ENCODE assay signal across 17 cellular contexts in genomic region chr1:40310129-40310461, GRCh38. TPM values are rescaled to one million over a fixed set of nuclear protein-coding genes. Genes with fewer than 3 reads are reported as not detected.
DNase-seq lines count a peak whose midpoint lies in the region; ATAC-seq, FAIRE-seq and TF ChIP-seq lines count a peak whose summit lies in the region.
"Had no signal": no experiment of that assay in that cellular context is flagged by ENCODE, and none has a peak within 500 bp of the region (broad histone marks: within the 10 kb centered on the region; RNA-seq: fewer than 3 reads in every experiment).

No MANE protein-coding gene starts in this region.

- dilution Hi-C loops in IMR-90 (cut with HindIII; ENCODE audit: low sequenced_read_pairs, unreplicated experiment): no loop called here

- H3K27ac ChIP-seq in IMR-90 (ENCODE audit: insufficient read depth, low read length): no peak overlapping the region
- no peak overlapping the region for H3K27ac ChIP-seq in GM12878 (ENCODE audit: control insufficient read depth, insufficient read depth)
- H3K27ac ChIP-seq in substantia nigra (ENCODE audit: low read depth, low read length, poor library complexity, severe bottlenecking): peak overlapping the region; percentile 52
- no peak overlapping the region for H3K27ac ChIP-seq in small intestine (ENCODE audit: low read depth in 1 of 2, low read length in 1 of 2)
- H3K27ac ChIP-seq: C4-2B had no signal

- in situ Hi-C loops in IMR-90 (cut with MboI; ENCODE audit: low sequenced_read_pairs) (no loop called here), GM12878 (cut with MboI) (no loop called here)

- H3K23ac ChIP-seq in IMR-90 (ENCODE audit: low read depth, low read length): no peak overlapping the region

- H2AFZ ChIP-seq in IMR-90 (replicated peaks; ENCODE audit: low read length, poor library complexity): no peak overlapping the region
- H2AFZ ChIP-seq in GM12878 (ENCODE audit: control insufficient read depth, low read depth, low read length): no peak overlapping the region

- TF ChIP-seq RAD21 in IMR-90 (IDR thresholded peaks at IDR 0.05; ENCODE audit: low read length) (no peak), GM12878 (IDR thresholded peaks at IDR 0.05; ENCODE audit: insufficient read depth, low read depth, low read length) (no peak)

- H3K79me1 ChIP-seq in IMR-90 (ENCODE audit: low read depth in 1 of 2, low read length in 2 of 2): no peaks in the 10 kb centered on the region

- no peak for TF ChIP-seq CTCF in IMR-90 (conservative IDR thresholded peaks at IDR 0.05; ENCODE audit: low read depth, low read length)
- TF ChIP-seq CTCF in GM12878 (IDR thresholded peaks at IDR 0.05 in 2 of 3, conservative IDR thresholded peaks at IDR 0.05 in 1 of 3; ENCODE audit: control insufficient read depth in 2 of 3, extremely low read depth in 1 of 3, insufficient read depth in 1 of 3, low read depth in 3 of 3, low read length in 3 of 3): no peak

- RAD21 ChIA-PET in GM12878 (lab: Charles Lee; ENCODE audit: unreplicated experiment): interaction anchor here (0.8 kb wide), 1 partner anchor 157 kb away, joined by 3 read pairs; no protein-coding TSS in a partner anchor

- H4K91ac ChIP-seq in IMR-90 (ENCODE audit: insufficient read depth, low read depth, low read length): no peak overlapping the region

- no peak for TF ChIP-seq EP300 in GM12878 (IDR thresholded peaks at IDR 0.05; ENCODE audit: borderline replicate concordance in 1 of 2, control insufficient read depth in 1 of 2, low read depth in 2 of 2, low read length in 2 of 2)

- 92% methylated on average over 2 of the region's 2 CpGs; no CpG with 5 or more reads in 1 of the 2 experiments for WGBS in IMR-90 (ENCODE audit: extremely low coverage in 2 of 2, insufficient read length in 1 of 2), 2 experiments
- WGBS in GM12878 (ENCODE audit: insufficient coverage, insufficient replicate concordance, low lambda C conversion rate, missing lambda C conversion rate): 94% methylated on average over 2 of the region's 2 CpGs
- WGBS in small intestine, 3 donors: 65 to 93% (median 90%) methylated on average over 2 of the region's 2 CpGs

- H3K27me3 ChIP-seq in IMR-90 (ENCODE audit: control insufficient read depth, insufficient read depth, low read length): no peaks in the 10 kb centered on the region
- H3K27me3 ChIP-seq in GM12878 (replicated peaks in 1 of 2; ENCODE audit: control insufficient read depth in 2 of 2, insufficient read depth in 2 of 2, low read length in 1 of 2): no peaks in the 10 kb centered on the region
- no peaks in the 10 kb centered on the region for H3K27me3 ChIP-seq in small intestine (ENCODE audit: control insufficient read depth in 2 of 2, insufficient read depth in 2 of 2, low read length in 2 of 2)

- H2BK15ac ChIP-seq in IMR-90 (ENCODE audit: low read depth, low read length): no peak overlapping the region

- no peak for TF ChIP-seq POLR2A in IMR-90 (IDR thresholded peaks at IDR 0.05; ENCODE audit: low read depth, low read length)
- TF ChIP-seq POLR2A in GM12878 (IDR thresholded peaks at IDR 0.05; ENCODE audit: low read depth, low read length): no peak

- peaks cover 3% of the 10 kb centered on the region; the same call in 1 of the 2 replicates for H3K9me1 ChIP-seq in IMR-90 (ENCODE audit: insufficient read depth, low read length)

- no peak overlapping the region for H3K56ac ChIP-seq in IMR-90 (ENCODE audit: extremely low read depth, insufficient read depth, low read length)

- no peak overlapping the region for H3K4me2 ChIP-seq in IMR-90 (ENCODE audit: low read depth, low read length)
- H3K4me2 ChIP-seq in GM12878 (ENCODE audit: control insufficient read depth, insufficient read depth): 0 out of 2 replicates have a peak overlapping the region, but pooled peaks have one; percentile 8

- SMC1A ChIA-PET in GM12878 (lab: Charles Lee; ENCODE audit: uncharacterized antibody, unreplicated experiment): interaction anchor here (2.3 kb wide), 1 partner anchor 153 kb away, joined by 7 read pairs; no protein-coding TSS in a partner anchor

- no peaks in the 10 kb centered on the region for H3K9me3 ChIP-seq in IMR-90 (ENCODE audit: control insufficient read depth, insufficient read depth, low read length)
- H3K9me3 ChIP-seq in GM12878 (replicated peaks; ENCODE audit: control insufficient read depth, insufficient read depth, low read length): no peaks in the 10 kb centered on the region
- H3K9me3 ChIP-seq in small intestine (ENCODE audit: control insufficient read depth, low read depth): no peaks in the 10 kb centered on the region

- H3K18ac ChIP-seq in IMR-90 (ENCODE audit: low read depth, low read length): no peak overlapping the region

- H3K36me3 ChIP-seq in IMR-90 (ENCODE audit: control insufficient read depth, insufficient read depth, low read length) (no peaks in the 10 kb centered on the region), GM12878 (ENCODE audit: control insufficient read depth in 2 of 2, insufficient read depth in 2 of 2, low read length in 1 of 2) (no peaks in the 10 kb centered on the region; a peak in 2 of 4 replicates), small intestine (ENCODE audit: control insufficient read depth in 2 of 2, insufficient read depth in 2 of 2, low read length in 2 of 2) (no peaks in the 10 kb centered on the region)

- no peak for FAIRE-seq in GM12878 (lab: Jason Lieb, UNC)
- no peak for FAIRE-seq in small intestine (lab: Jason Lieb, UNC)
- FAIRE-seq: D721Med, G401.6 had no signal

- H3K4me1 ChIP-seq in IMR-90 (ENCODE audit: control insufficient read depth, insufficient read depth, low read length) (peaks cover 10% of the 10 kb centered on the region; the same call in 1 of the 2 replicates), GM12878 (ENCODE audit: control insufficient read depth, insufficient read depth, low read length) (peaks cover 33% of the 10 kb centered on the region), small intestine (ENCODE audit: control insufficient read depth in 2 of 2, insufficient read depth in 1 of 2, low read depth in 1 of 2, low read length in 1 of 2) (peaks cover 0 to 3% of the 10 kb centered on the region in 2 donors)

- intact Hi-C loops in IMR-90 (cut with micrococcal nuclease): no loop called here
- intact Hi-C loops in GM12878 (cut with micrococcal nuclease; ENCODE audit: unreplicated experiment): no loop called here

- no peak overlapping the region for H2BK120ac ChIP-seq in IMR-90 (ENCODE audit: low read depth, low read length)

- H3K9ac ChIP-seq in IMR-90 (ENCODE audit: low read depth, low read length): no peak overlapping the region
- no peak overlapping the region for H3K9ac ChIP-seq in GM12878 (ENCODE audit: control insufficient read depth, insufficient read depth, low read length)

- no peak overlapping the region for H3K4me3 ChIP-seq in IMR-90 (ENCODE audit: insufficient read depth, low read depth, low read length)
- no peak overlapping the region for H3K4me3 ChIP-seq in GM12878
- H3K4me3 ChIP-seq in small intestine (ENCODE audit: low read depth in 1 of 2, low read length in 2 of 2): no peak overlapping the region

- BruUV-seq in IMR-90 (replicated peaks; lab: Mats Ljungman, UMichigan) (no TSS peak), GM12878 (replicated peaks; lab: Mats Ljungman, UMichigan) (no TSS peak)

- peaks cover 5% of the 10 kb centered on the region for H3K79me2 ChIP-seq in GM12878 (ENCODE audit: control insufficient read depth, insufficient read depth, low read length)

- H2AK9ac ChIP-seq in IMR-90 (replicated peaks; ENCODE audit: low read depth, low read length, poor library complexity): peak overlapping the region; percentile 67

- no peaks in the 10 kb centered on the region for H4K20me1 ChIP-seq in IMR-90 (ENCODE audit: insufficient read depth, low read length)
- H4K20me1 ChIP-seq in GM12878 (ENCODE audit: control insufficient read depth, insufficient read depth): no peaks in the 10 kb centered on the region

- POLR2A ChIA-PET in IMR-90 (lab: Charles Lee; ENCODE audit: unreplicated experiment): no interaction called here
- POLR2A ChIA-PET in GM12878 (lab: Charles Lee): no interaction called here

- no peak overlapping the region for H2BK5ac ChIP-seq in IMR-90 (ENCODE audit: low read depth, low read length, poor library complexity, severe bottlenecking)

- no peak overlapping the region for H2BK20ac ChIP-seq in IMR-90 (ENCODE audit: low read depth, low read length)

- no peak overlapping the region for H2AK5ac ChIP-seq in IMR-90 (ENCODE audit: low read depth, low read length)

- no peak overlapping the region for H4K5ac ChIP-seq in IMR-90 (ENCODE audit: low read depth, low read length)

- H3K4ac ChIP-seq in IMR-90 (ENCODE audit: low read depth, low read length): no peak overlapping the region

- CTCF ChIA-PET in IMR-90 (lab: Yijun Ruan, JAX) (no interaction called here), GM12878 (lab: Yijun Ruan, JAX) (interaction anchor here (0.9 to 2.5 kb wide), 3 partner anchors 29 to 166 kb away, joined by 3 to 15 read pairs (median 5); no protein-coding TSS in a partner anchor)

- H4K8ac ChIP-seq in IMR-90 (ENCODE audit: low read depth in 2 of 2, low read length in 2 of 2): no peak overlapping the region

- H3K14ac ChIP-seq in IMR-90 (replicated peaks; ENCODE audit: low read depth, low read length): no peak overlapping the region

- ATAC-seq in IMR-90 (ENCODE audit: low read depth): no peak
- ATAC-seq in GM12878: no peak
- ATAC-seq in HG03280 (IDR thresholded peaks at IDR 0.05; ENCODE audit: unreplicated experiment): no peak
- ATAC-seq: HCT116 had no signal

- DNase-seq in IMR-90 (no peak), GM12878 (ENCODE audit: low read depth, low spot score) (no peak), mesenteric fat pad (ENCODE audit: low spot score) (peak; percentile 67), substantia nigra (lab: John Stamatoyannopoulos, UW) (no peak), small intestine (no peak), occipital lobe (lab: John Stamatoyannopoulos, UW) (no peak)
- no peak for DNase-seq in stimulated activated CD4-positive, alpha-beta T cell treated with anti-CD3 and anti-CD28 coated beads, Interleukin-4, amount 100 ng/mL, for 4 hours
- DNase-seq: ACHN; CD4-positive, alpha-beta memory T cell; DMS153; DMS79 treated with DMSO at 0.1 percent for 48 hours; EL had no signal

RNA-seq across cellular contexts. Expression of gene COL9A2, which starts 7.0 kb away (rescaled TPM):
- total RNA-seq in IMR-90 (2012; rRNA removed) (0.56 and 0.90 TPM in 2 replicates), GM12878 (2014; rRNA removed) (48.0 and 57.6 TPM in 2 replicates), GM12878 (2014; rRNA removed; fragmentation: Illumina TruSeq; extraction: Trizol) (20.5 and 20.9 TPM in 2 replicates), GM12878 (2021) (48.8 and 51.0 TPM in 2 replicates), mesenteric fat pad (0.48 TPM), occipital lobe (17.5 TPM)
- polyA plus RNA-seq in IMR-90 (2012; rRNA removed) (1.3 and 1.6 TPM in 2 replicates), GM12878 (2011; rRNA removed) (15.9 and 20.5 TPM in 2 replicates), GM12878 (2014; fragmentation: Illumina TruSeq; extraction: Trizol) (9.5 and 16.1 TPM in 2 replicates), GM12878 (2014; fragmentation: Nextera tagmentation; extraction: Ambion mirVana) (1 to 10 TPM; 3.1 to 4.0 TPM), GM12878 (2014; rRNA removed) (62.0 and 63.3 TPM in 2 replicates), GM12878 (2016; fragmentation: Nextera tagmentation; extraction: Ambion mirVana) (10 to 100 TPM; 24.3 to 31.8 TPM), small intestine (1 to 10 TPM in 2 of 3 donors, not detected in 1; 2.4 to 4.8 TPM)
- polyA plus RNA-seq in IMR-90 (2012; cell fraction: cytosol; rRNA removed): 1.1 and 1.3 TPM in 2 replicates
- polyA plus RNA-seq in IMR-90 (2012; cell fraction: nucleus; rRNA removed; ENCODE audit: low replicate concordance): 6.1 and 8.7 TPM in 2 replicates
- total RNA-seq in GM12878 (2013; cell fraction: nucleolus; rRNA removed): 49.4 and 58.1 TPM in 2 replicates
- 19.1 TPM for polyA plus RNA-seq in GM12878 (2011; ENCODE audit: low read depth)
- 21.4 and 28.1 TPM in 2 replicates for polyA plus RNA-seq in GM12878 (2011; cell fraction: cytosol; rRNA removed)
- 226 and 256 TPM in 2 replicates for polyA plus RNA-seq in GM12878 (2011; cell fraction: nucleus; rRNA removed)
- 37.7 and 39.6 TPM in 2 replicates for polyA plus RNA-seq in GM12878 (2012)
- polyA minus RNA-seq in GM12878 (2011; rRNA and poly(A)+ RNA removed): 5.6 and 10.0 TPM in 2 replicates
- 4.1 TPM in 2 replicates for polyA minus RNA-seq in GM12878 (2011; cell fraction: cytosol; rRNA and poly(A)+ RNA removed)
- polyA minus RNA-seq in GM12878 (2011; cell fraction: nucleus; rRNA and poly(A)+ RNA removed): 11.4 and 15.9 TPM in 2 replicates

RNA-seq across cellular contexts. Expression of gene ZMPSTE24, which starts 52.1 kb away (rescaled TPM):
- 28.9 and 90.8 TPM in 2 replicates for total RNA-seq in IMR-90 (2012; rRNA removed)
- 17.7 and 21.0 TPM in 2 replicates for polyA plus RNA-seq in IMR-90 (2012; rRNA removed)
- polyA plus RNA-seq in IMR-90 (2012; cell fraction: cytosol; rRNA removed): 3.1 and 3.9 TPM in 2 replicates
- polyA plus RNA-seq in IMR-90 (2012; cell fraction: nucleus; rRNA removed; ENCODE audit: low replicate concordance): 1.7 and 7.1 TPM in 2 replicates
- 21.9 and 30.3 TPM in 2 replicates for total RNA-seq in GM12878 (2013; cell fraction: nucleolus; rRNA removed)
- total RNA-seq in GM12878 (2014; rRNA removed): 40.2 and 52.9 TPM in 2 replicates
- 44.5 and 47.0 TPM in 2 replicates for total RNA-seq in GM12878 (2014; rRNA removed; fragmentation: Illumina TruSeq; extraction: Trizol)
- total RNA-seq in GM12878 (2021): 32.1 and 32.6 TPM in 2 replicates
- 7.6 TPM for polyA plus RNA-seq in GM12878 (2011; ENCODE audit: low read depth)
- polyA plus RNA-seq in GM12878 (2011; rRNA removed): 21.5 and 27.1 TPM in 2 replicates
- 6.5 and 6.6 TPM in 2 replicates for polyA plus RNA-seq in GM12878 (2011; cell fraction: cytosol; rRNA removed)
- 4.4 and 7.2 TPM in 2 replicates for polyA plus RNA-seq in GM12878 (2011; cell fraction: nucleus; rRNA removed)
- 12.7 and 14.7 TPM in 2 replicates for polyA plus RNA-seq in GM12878 (2012)
- 48.5 and 64.7 TPM in 2 replicates for polyA plus RNA-seq in GM12878 (2014; fragmentation: Illumina TruSeq; extraction: Trizol)
- 10 to 100 TPM; 30.1 to 56.0 TPM for polyA plus RNA-seq in GM12878 (2014; fragmentation: Nextera tagmentation; extraction: Ambion mirVana)
- polyA plus RNA-seq in GM12878 (2014; rRNA removed): 23.2 and 30.1 TPM in 2 replicates
- 10 to 100 TPM; 82.7 to 84.4 TPM for polyA plus RNA-seq in GM12878 (2016; fragmentation: Nextera tagmentation; extraction: Ambion mirVana)
- 9.8 and 14.6 TPM in 2 replicates for polyA minus RNA-seq in GM12878 (2011; rRNA and poly(A)+ RNA removed)
- 7.5 and 8.5 TPM in 2 replicates for polyA minus RNA-seq in GM12878 (2011; cell fraction: cytosol; rRNA and poly(A)+ RNA removed)
- 3.0 and 5.2 TPM in 2 replicates for polyA minus RNA-seq in GM12878 (2011; cell fraction: nucleus; rRNA and poly(A)+ RNA removed)
- total RNA-seq in mesenteric fat pad: 41.3 TPM
- 10 to 100 TPM in 2 of 3 donors, 1 to 10 TPM in 1; 9.8 to 33.0 (median 11.3) TPM for polyA plus RNA-seq in small intestine
- total RNA-seq in occipital lobe: 51.0 TPM
